ENCODE assay signal across 16 cellular contexts in the genomic region with DNA sequence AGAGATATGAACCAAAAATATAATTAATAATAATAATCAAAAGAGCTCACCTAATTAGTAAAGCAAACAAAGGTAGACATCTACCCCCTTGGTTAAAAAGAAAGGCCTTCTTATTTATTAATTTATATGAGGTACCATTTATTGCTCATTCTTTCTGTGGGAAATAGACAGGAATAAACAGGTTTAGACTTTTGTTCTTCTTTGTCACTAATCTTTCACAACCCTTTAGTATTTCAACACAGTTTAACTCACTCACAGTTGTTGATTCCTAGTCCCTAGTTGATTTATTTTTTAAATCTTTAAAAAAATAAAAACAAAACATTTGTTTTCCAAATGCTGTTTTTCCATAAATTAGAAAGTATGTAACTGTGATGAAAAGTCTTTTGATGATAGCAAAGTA. TPM values are rescaled to one million over a fixed set of nuclear protein-coding genes. Genes with fewer than 3 reads are reported as not detected.
"Had no signal": no experiment of that assay in that cellular context is flagged by ENCODE, and none has a peak within 500 bp of the region (broad histone marks: within the 10 kb centered on the region; RNA-seq: fewer than 3 reads in every experiment).

No MANE protein-coding gene starts in this region.

- H3K9me3 ChIP-seq: lower lobe of right lung, prostate gland, tibial artery had no signal

- ATAC-seq: lower lobe of right lung, WTC11 had no signal

- H3K27me3 ChIP-seq: tibial artery had no signal

- DNase-seq: activated CD4-positive, alpha-beta memory T cell treated with anti-CD3 and anti-CD28 coated beads, Interleukin-2, amount 10 ng/mL, durations not matched to agents 7 days and 5 days; activated CD4-positive, alpha-beta T cell treated with anti-CD3 and anti-CD28 coated beads for 4 hours; activated naive CD4-positive, alpha-beta T cell treated with anti-CD3 and anti-CD28 coated beads, Interleukin-2, amount 10 ng/mL, durations not matched to agents 7 days and 5 days; activated T-cell treated with anti-CD3 and anti-CD28 coated beads, Interleukin-2, amount 50 U/mL, for 24 hours; central memory CD4-positive, alpha-beta T cell; glutamatergic neuron; lower lobe of right lung; midbrain; stimulated activated CD4-positive, alpha-beta T cell treated with anti-CD3 and anti-CD28 coated beads, Interleukin-12 subunit alpha, Interleukin-12 subunit beta, amount 100 ng/mL, for 4 hours; stimulated activated CD4-positive, alpha-beta T cell treated with anti-CD3 and anti-CD28 coated beads, Interleukin-2, amount 100 ng/mL, for 24 hours; T-helper 2 cell; tibial artery had no signal

- H3K27ac ChIP-seq: coronary artery, lower lobe of right lung, prostate gland, tibial artery had no signal

- H3K36me3 ChIP-seq: lower lobe of right lung, prostate gland, tibial artery had no signal

- H3K4me1 ChIP-seq: prostate gland had no signal

- H3K4me3 ChIP-seq: coronary artery, lower lobe of right lung, prostate gland, tibial artery had no signal

RNA-seq across cellular contexts. Expression of a gene that starts 5.6 kb away (rescaled TPM):
- total RNA-seq: activated CD4-positive, alpha-beta memory T cell treated with anti-CD3 and anti-CD28 coated beads, Interleukin-2, amount 10 ng/mL, durations not matched to agents 7 days and 5 days; endothelial cell of umbilical vein had no signal
- polyA plus RNA-seq: endothelial cell of umbilical vein had no signal
